ENCODE assay signal across 8 cellular contexts in the genomic region with DNA sequence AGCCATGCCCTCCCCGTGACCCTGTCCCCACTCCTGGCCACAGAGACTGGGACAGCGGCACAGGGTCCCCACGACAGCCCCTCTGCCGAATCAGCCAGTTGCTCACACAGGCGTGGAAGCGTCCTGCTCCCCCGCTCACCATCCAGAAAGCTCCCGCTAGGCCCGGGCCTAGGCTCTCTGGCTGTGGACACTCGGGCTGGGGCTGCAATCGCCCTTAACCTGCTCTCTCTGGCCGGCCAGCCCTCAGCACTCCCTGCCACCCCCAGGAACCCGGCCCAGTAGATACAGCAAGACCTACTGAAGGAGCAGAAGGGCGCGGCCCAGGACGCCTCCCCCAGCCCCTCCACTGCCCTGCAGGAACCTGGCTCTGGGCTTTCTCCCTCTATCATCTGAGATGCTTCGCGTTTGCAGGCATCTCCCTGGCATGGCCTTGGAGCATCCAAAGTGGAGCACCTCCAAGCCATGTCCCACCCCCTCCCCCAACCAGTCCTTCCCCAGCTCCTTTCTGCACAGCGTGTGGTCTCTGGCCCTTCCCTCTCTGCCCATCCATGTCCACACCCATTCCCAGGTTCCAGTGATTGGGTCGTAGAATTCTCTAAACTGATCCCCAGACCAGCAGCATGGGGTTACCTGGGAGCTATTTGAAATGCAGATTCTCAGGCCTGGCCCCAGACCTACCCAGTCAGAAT.
DNase-seq lines count a peak whose midpoint lies in the region; ATAC-seq and TF ChIP-seq lines count a peak whose summit lies in the region.
"Had no signal": no experiment of that assay in that cellular context is flagged by ENCODE, and none has a peak within 500 bp of the region (broad histone marks: within the 10 kb centered on the region; RNA-seq: fewer than 3 reads in every experiment).

No MANE protein-coding gene starts in this region.

- H3K36me3 ChIP-seq in KMS-11 (ENCODE audit: insufficient read depth) (no peaks in the 10 kb centered on the region), testis (ENCODE audit: low read depth, missing control alignments) (no peaks in the 10 kb centered on the region)

- peaks cover 10% of the 10 kb centered on the region for H3K27me3 ChIP-seq in KMS-11 (ENCODE audit: insufficient read depth, low read depth)
- no peaks in the 10 kb centered on the region for H3K27me3 ChIP-seq in layer of hippocampus (ENCODE audit: control insufficient read depth, insufficient read depth, low read length)
- no peaks in the 10 kb centered on the region for H3K27me3 ChIP-seq in testis

- ATAC-seq in GM21717 (IDR thresholded peaks at IDR 0.05; ENCODE audit: unreplicated experiment) = no peak
- no peak for ATAC-seq in GM18870 (IDR thresholded peaks at IDR 0.05; ENCODE audit: unreplicated experiment)

- TF ChIP-seq POLR2A in testis (IDR thresholded peaks at IDR 0.05) = no peak

- peak overlapping the region; percentile 100 for H3K4me2 ChIP-seq in KMS-11

- H3K9ac ChIP-seq in KMS-11 = no peak overlapping the region

- intact Hi-C loops in testis (cut with DNase I; ENCODE audit: low total_unique reads) = loop anchor here (10.0 kb wide), 1 partner anchor 195 kb away; no protein-coding TSS in a partner anchor

- H4K20me1 ChIP-seq in KMS-11 (ENCODE audit: insufficient read depth) = no peaks in the 10 kb centered on the region

- TF ChIP-seq CTCF in KMS-11 (conservative IDR thresholded peaks at IDR 0.05; ENCODE audit: low read depth, low read length) (no peak), testis (IDR thresholded peaks at IDR 0.05) (no peak)

- DNase-seq in cerebellar cortex (ENCODE audit: low spot score) (peak; percentile 58), testis (no peak), HCEC 1CT (no peak)

- peak overlapping the region; percentile 81 for H2AFZ ChIP-seq in KMS-11 (ENCODE audit: low read depth)

- H3K27ac ChIP-seq in KMS-11 (no peak overlapping the region), layer of hippocampus (ENCODE audit: low read depth, low read length) (peak overlapping the region; percentile 68), testis (no peak overlapping the region)
- H3K27ac ChIP-seq: epithelial cell of prostate had no signal

- H3K9me3 ChIP-seq in testis = no peaks in the 10 kb centered on the region

- H3K79me2 ChIP-seq in KMS-11 (ENCODE audit: insufficient read depth, low read depth) = no peaks in the 10 kb centered on the region

- no peak overlapping the region for H3K4me3 ChIP-seq in KMS-11 (IDR thresholded peaks at IDR 0.05; ENCODE audit: insufficient read depth, low read depth, low read length)
- peak overlapping the region; percentile 42 for H3K4me3 ChIP-seq in testis

- WGBS in testis, 2 donors = 44 to 51% methylated on average over 8 to 20 of the region's 20 CpGs

- peaks cover 18% of the 10 kb centered on the region for H3K4me1 ChIP-seq in KMS-11 (ENCODE audit: low read depth, poor library complexity, severe bottlenecking)
- peaks cover 7% of the 10 kb centered on the region for H3K4me1 ChIP-seq in testis
